8 cellular contexts compared by ENCODE assay signal in the genomic region with DNA sequence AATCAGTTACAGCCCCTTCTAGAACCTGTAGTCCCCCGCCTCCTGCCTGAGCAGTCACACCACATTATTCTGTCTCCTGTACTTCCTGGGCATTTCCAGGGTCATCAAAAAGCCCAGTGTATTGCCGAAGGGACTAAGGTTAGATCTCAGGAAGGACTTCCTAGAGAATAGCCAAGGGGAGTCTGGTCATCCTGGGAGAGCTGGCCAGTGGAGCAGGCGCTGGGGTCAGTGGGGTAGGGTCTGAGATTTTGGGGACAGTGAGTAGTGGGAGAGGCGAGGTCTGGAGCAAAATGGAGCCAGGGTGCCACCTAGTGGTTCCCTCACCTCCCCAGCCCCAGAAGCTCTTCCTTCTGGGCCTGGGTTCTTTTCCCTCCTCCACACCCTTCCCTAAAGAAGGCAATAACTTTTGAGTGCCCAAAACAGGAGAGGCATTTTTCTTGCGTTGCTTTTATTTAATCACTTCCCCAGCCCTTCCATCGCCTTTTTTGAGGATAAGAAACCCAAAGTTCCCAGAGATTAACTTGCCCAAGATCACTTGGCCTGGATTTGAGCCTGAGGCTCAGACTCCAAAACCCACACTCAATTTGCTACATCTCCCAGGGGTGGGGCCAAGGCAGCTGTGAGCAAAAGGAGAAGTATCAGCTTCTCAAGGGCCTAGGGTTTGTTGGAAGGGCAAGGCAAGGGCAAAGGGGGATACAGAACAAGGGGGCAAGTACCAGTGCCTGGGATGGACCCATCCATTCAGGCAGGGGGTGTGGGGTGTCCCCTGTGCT. TPM values are rescaled to one million over a fixed set of nuclear protein-coding genes. Genes with fewer than 3 reads are reported as not detected.
DNase-seq lines count a peak whose midpoint lies in the region; ATAC-seq and TF ChIP-seq lines count a peak whose summit lies in the region.

No MANE protein-coding gene starts in this region.

- H3K4me3 Mint-ChIP-seq in activated CD4-positive, alpha-beta T cell treated with anti-CD3 and anti-CD28 coated beads for 36 hours, result no peak overlapping the region
- H3K4me3 Mint-ChIP-seq in activated B cell treated with CpG ODN at 0.5 μM for 24 hours, result peak overlapping the region; percentile 24
- H3K4me3 Mint-ChIP-seq in nephron, result peak overlapping the region in 1 of 3 experiments; percentile 2

- ATAC-seq in activated CD4-positive, alpha-beta T cell treated with anti-CD3 and anti-CD28 coated beads for 36 hours, result peak; percentile 48
- ATAC-seq in activated B cell treated with CpG ODN at 0.5 μM for 24 hours (ENCODE audit: low read depth), result no peak
- ATAC-seq in HG03095 (IDR thresholded peaks at IDR 0.05; ENCODE audit: unreplicated experiment), result no peak
- no peak for ATAC-seq in HG02840 (IDR thresholded peaks at IDR 0.05; ENCODE audit: low FRiP score, unreplicated experiment)

- TF ChIP-seq CTCF in activated B cell treated with CpG ODN at 0.5 μM for 24 hours (IDR thresholded peaks at IDR 0.05) (no peak), epithelial cell of proximal tubule (conservative IDR thresholded peaks at IDR 0.05; ENCODE audit: low read depth, low read length) (peak; percentile 87), nephron (IDR thresholded peaks at IDR 0.05; ENCODE audit: unreplicated experiment in 3 of 3) (peak; percentile 67 to 75 (median 72))

- H3K4me3 ChIP-seq in epithelial cell of proximal tubule (ENCODE audit: low read depth, low read length), result no peak overlapping the region

- peak overlapping the region; percentile 90 for H3K27ac Mint-ChIP-seq in activated CD4-positive, alpha-beta T cell treated with anti-CD3 and anti-CD28 coated beads for 36 hours
- H3K27ac Mint-ChIP-seq in activated B cell treated with CpG ODN at 0.5 μM for 24 hours (peak overlapping the region; percentile 86), nephron (peak overlapping the region; percentile 69 to 87 (median 83))

- no peaks in the 10 kb centered on the region for H3K9me3 Mint-ChIP-seq in activated CD4-positive, alpha-beta T cell treated with anti-CD3 and anti-CD28 coated beads for 36 hours (ENCODE audit: low read depth)
- H3K9me3 Mint-ChIP-seq in activated B cell treated with CpG ODN at 0.5 μM for 24 hours (no peaks in the 10 kb centered on the region), nephron (no peaks in the 10 kb centered on the region)

- POLR2A ChIA-PET in activated CD4-positive, alpha-beta T cell treated with anti-CD3 and anti-CD28 coated beads for 36 hours (lab: Charles Lee), result interaction anchor here (0.6 to 1.6 kb wide), 2 partner anchors 25 to 275 kb away, joined by 3 to 9 read pairs; no protein-coding TSS in a partner anchor
- POLR2A ChIA-PET in activated B cell treated with CpG ODN at 0.5 μM for 24 hours (lab: Charles Lee), result interaction anchor here (0.6 to 1.9 kb wide), 7 partner anchors 7 to 385 kb away, joined by 3 to 6 read pairs (median 3); a partner anchor contains a TSS

- CTCF ChIA-PET in activated CD4-positive, alpha-beta T cell treated with anti-CD3 and anti-CD28 coated beads for 36 hours (lab: Charles Lee), result interaction anchor here (0.5 to 1.5 kb wide), 16 partner anchors 16 to 378 kb away, joined by 3 to 4 read pairs (median 3); a partner anchor contains a TSS
- CTCF ChIA-PET in activated B cell treated with CpG ODN at 0.5 μM for 24 hours (lab: Charles Lee), result interaction anchor here (0.8 to 1.6 kb wide), 10 partner anchors 39 to 463 kb away, joined by 3 to 8 read pairs (median 4); no protein-coding TSS in a partner anchor

- H3K4me1 Mint-ChIP-seq in activated CD4-positive, alpha-beta T cell treated with anti-CD3 and anti-CD28 coated beads for 36 hours, result peaks cover 53% of the 10 kb centered on the region
- H3K4me1 Mint-ChIP-seq in activated B cell treated with CpG ODN at 0.5 μM for 24 hours (peaks cover 60% of the 10 kb centered on the region), nephron (peaks cover 36% of the 10 kb centered on the region)

- peaks cover 4% of the 10 kb centered on the region for H3K36me3 Mint-ChIP-seq in activated CD4-positive, alpha-beta T cell treated with anti-CD3 and anti-CD28 coated beads for 36 hours (ENCODE audit: low read depth)
- H3K36me3 Mint-ChIP-seq in activated B cell treated with CpG ODN at 0.5 μM for 24 hours (ENCODE audit: low read depth) (peaks cover 20% of the 10 kb centered on the region), nephron (ENCODE audit: low read depth) (peaks cover 9% of the 10 kb centered on the region)

- DNase-seq in activated CD4-positive, alpha-beta T cell treated with anti-CD3 and anti-CD28 coated beads for 36 hours, result peak; percentile 70
- DNase-seq in activated CD4-positive, alpha-beta T cell treated with anti-CD3 and anti-CD28 coated beads for 1 hour, result no peak
- DNase-seq in NCI-H1092 treated with DMSO at 0.1 percent for 48 hours (lab: John Stamatoyannopoulos, UW) (peak; percentile 45), activated B cell treated with CpG ODN at 0.5 μM for 24 hours (no peak), epithelial cell of proximal tubule (ENCODE audit: low read depth) (no peak)

- H3K27me3 Mint-ChIP-seq in activated CD4-positive, alpha-beta T cell treated with anti-CD3 and anti-CD28 coated beads for 36 hours, result no peaks in the 10 kb centered on the region
- H3K27me3 Mint-ChIP-seq in activated B cell treated with CpG ODN at 0.5 μM for 24 hours (no peaks in the 10 kb centered on the region), nephron (ENCODE audit: low read depth) (no peaks in the 10 kb centered on the region)

- intact Hi-C loops in activated CD4-positive, alpha-beta T cell treated with anti-CD3 and anti-CD28 coated beads for 36 hours (cut with DNase I, micrococcal nuclease), result no loop called here
- intact Hi-C loops in activated B cell treated with CpG ODN at 0.5 μM for 24 hours (cut with micrococcal nuclease), result no loop called here

RNA-seq across cellular contexts. Expression of a gene that starts 7.3 kb away (rescaled TPM):
- total RNA-seq in activated CD4-positive, alpha-beta T cell treated with anti-CD3 and anti-CD28 coated beads for 36 hours, result 10 to 100 TPM; 17.0 to 36.9 TPM
- 24.6 and 26.3 TPM in 2 replicates for total RNA-seq in activated B cell treated with CpG ODN at 0.5 μM for 24 hours
- total RNA-seq in epithelial cell of proximal tubule, result 11.8 and 13.2 TPM in 2 replicates

RNA-seq across cellular contexts. Expression of a gene that starts 12.1 kb away (rescaled TPM):
- 10 to 100 TPM; 22.6 to 28.1 TPM for total RNA-seq in activated CD4-positive, alpha-beta T cell treated with anti-CD3 and anti-CD28 coated beads for 36 hours
- 42.4 and 43.2 TPM in 2 replicates for total RNA-seq in activated B cell treated with CpG ODN at 0.5 μM for 24 hours
- 23.4 and 49.6 TPM in 2 replicates for total RNA-seq in epithelial cell of proximal tubule

RNA-seq across cellular contexts. Expression of a gene that starts 17.7 kb away (rescaled TPM):
- 10 to 100 TPM; 24.5 to 25.6 TPM for total RNA-seq in activated CD4-positive, alpha-beta T cell treated with anti-CD3 and anti-CD28 coated beads for 36 hours
- total RNA-seq in activated B cell treated with CpG ODN at 0.5 μM for 24 hours (33.1 and 38.1 TPM in 2 replicates), epithelial cell of proximal tubule (16.0 and 23.7 TPM in 2 replicates)

RNA-seq across cellular contexts. Expression of a gene that starts 26.7 kb away (rescaled TPM):
- total RNA-seq in activated CD4-positive, alpha-beta T cell treated with anti-CD3 and anti-CD28 coated beads for 36 hours, result 10 to 100 TPM; 45.9 to 65.7 TPM
- total RNA-seq in activated B cell treated with CpG ODN at 0.5 μM for 24 hours, result 59.3 and 60.9 TPM in 2 replicates
- 131 and 155 TPM in 2 replicates for total RNA-seq in epithelial cell of proximal tubule

RNA-seq across cellular contexts. Expression of a gene that starts 30.6 kb away (rescaled TPM):
- total RNA-seq in activated CD4-positive, alpha-beta T cell treated with anti-CD3 and anti-CD28 coated beads for 36 hours, result 100 to 1,000 TPM; 190 to 196 TPM
- total RNA-seq in activated B cell treated with CpG ODN at 0.5 μM for 24 hours, result 25.3 and 26.6 TPM in 2 replicates
- total RNA-seq in epithelial cell of proximal tubule, result 289 and 358 TPM in 2 replicates

Comparison
In these comparisons a context has a peak if more than half of its experiments do, and no peak if none do; other contexts are left out.
1. DNase-seq: peak in activated CD4-positive, alpha-beta T cell treated with anti-CD3 and anti-CD28 coated beads for 36 hours (single experiment) and NCI-H1092 treated with DMSO at 0.1 percent for 48 hours (single experiment); none in activated CD4-positive, alpha-beta T cell treated with anti-CD3 and anti-CD28 coated beads for 1 hour (single experiment), activated B cell treated with CpG ODN at 0.5 μM for 24 hours (single experiment) and epithelial cell of proximal tubule (single experiment).
2. Peak in every context shown above with its lines, with median percentiles within 50 percentile points of each other: H3K27ac Mint-ChIP-seq.